In genomic region chr6:107101661-107102413, GRCh38 we compare ENCODE assay signal across 26 cellular contexts. TPM values are rescaled to one million over a fixed set of nuclear protein-coding genes. Genes with fewer than 3 reads are reported as not detected.
DNase-seq lines count a peak whose midpoint lies in the region; TF ChIP-seq lines count a peak whose summit lies in the region.
"Had no signal": no experiment of that assay in that cellular context is flagged by ENCODE, and none has a peak within 500 bp of the region (broad histone marks: within the 10 kb centered on the region; RNA-seq: fewer than 3 reads in every experiment).

No MANE protein-coding gene starts in this region.

- dilution Hi-C loops in mammary epithelial cell (cut with HindIII; ENCODE audit: low sequenced_read_pairs), result loop anchor here (5.0 kb wide), 2 partner anchors 60 to 105 kb away; no protein-coding TSS in a partner anchor

- no peaks in the 10 kb centered on the region for H3K9me3 ChIP-seq in neuronal stem cell (replicated peaks in 1 of 2; ENCODE audit: control insufficient read depth in 2 of 2, insufficient read depth in 1 of 2, low read depth in 1 of 2, low read length in 2 of 2)
- no peaks in the 10 kb centered on the region for H3K9me3 ChIP-seq in mammary epithelial cell (replicated peaks; ENCODE audit: insufficient read depth, low read length)
- H3K9me3 ChIP-seq: HAP-1, MG63, SJSA1, transverse colon had no signal

- H4K8ac ChIP-seq in neuronal stem cell (ENCODE audit: low read depth, low read length), result no peak overlapping the region

- no peaks in the 10 kb centered on the region for H3K27me3 ChIP-seq in neuronal stem cell (ENCODE audit: control insufficient read depth in 3 of 3, insufficient read depth in 3 of 3, low read depth in 1 of 3, low read length in 3 of 3)
- H3K27me3 ChIP-seq in mammary epithelial cell (ENCODE audit: insufficient read depth, low read length), result no peaks in the 10 kb centered on the region
- H3K27me3 ChIP-seq: foreskin keratinocyte, hepatocyte, MG63, SJSA1, transverse colon had no signal

- H3K23ac ChIP-seq in neuronal stem cell (ENCODE audit: low read depth, low read length, poor library complexity), result no peak overlapping the region

- no peak overlapping the region for H2BK120ac ChIP-seq in neuronal stem cell (ENCODE audit: low read depth, low read length)

- peak overlapping the region; percentile 18 to 82 (median 56) for H3K27ac Mint-ChIP-seq in brain
- no peak overlapping the region for H3K27ac Mint-ChIP-seq in chondrocyte (ENCODE audit: unreplicated experiment)
- no peak overlapping the region for H3K27ac Mint-ChIP-seq in mesothelial cell of epicardium
- H3K27ac Mint-ChIP-seq: CD8-positive, alpha-beta memory T cell had no signal

- H3K79me2 ChIP-seq in mammary epithelial cell (ENCODE audit: insufficient read depth, low read length), result no peaks in the 10 kb centered on the region

- BruUV-seq in mammary epithelial cell (replicated peaks; lab: Mats Ljungman, UMichigan), result no TSS peak

- no peak overlapping the region for H3K14ac ChIP-seq in neuronal stem cell (ENCODE audit: low read length)

- peak in 2 of 3 experiments; percentile 14 to 22 for DNase-seq in NCI-H1417 (lab: John Stamatoyannopoulos, UW)
- no peak for DNase-seq in NCI-H1417 treated with DMSO at 0.1 percent for 48 hours (lab: John Stamatoyannopoulos, UW)
- no peak for DNase-seq in neuronal stem cell (ENCODE audit: low spot score)
- DNase-seq in mammary epithelial cell, result no peak
- no peak for DNase-seq in chondrocyte (ENCODE audit: low spot score)
- DNase-seq in mesothelial cell of epicardium (ENCODE audit: low spot score in 2 of 2, unreplicated experiment in 2 of 2), result no peak
- DNase-seq: activated CD4-positive, alpha-beta T cell treated with anti-CD3 and anti-CD28 coated beads, Interleukin-2, amount 50 U/mL, for 48 hours; activated naive CD4-positive, alpha-beta T cell treated with Interleukin-2 at 50 U/mL for 16 hours; AML-193; CD8-positive, alpha-beta memory T cell; cortex of kidney; foreskin keratinocyte; left colon; mesenchymal stem cell; MG63; NCI-H1436 treated with DMSO at 0.1 percent for 48 hours; NCI-H526; stimulated activated CD4-positive, alpha-beta T cell treated with anti-CD3 and anti-CD28 coated beads, Interleukin-2, amount 100 ng/mL, for 24 hours; T-helper 1 cell; transverse colon had no signal

- H2BK5ac ChIP-seq in neuronal stem cell (ENCODE audit: low read length), result no peak overlapping the region

- intact Hi-C loops in mammary epithelial cell (cut with micrococcal nuclease), result no loop called here

- H3K9ac ChIP-seq in neuronal stem cell (ENCODE audit: low read depth, low read length, poor library complexity) (no peak overlapping the region), mammary epithelial cell (ENCODE audit: insufficient read depth, low read length) (no peak overlapping the region)

- no peak overlapping the region for H3K27ac ChIP-seq in neuronal stem cell (replicated peaks; ENCODE audit: low read length)
- H3K27ac ChIP-seq in mammary epithelial cell (ENCODE audit: insufficient read depth, low read depth, low read length), result no peak overlapping the region
- H3K27ac ChIP-seq: foreskin keratinocyte, hepatocyte, SJSA1, transverse colon had no signal

- peaks cover 35% of the 10 kb centered on the region for H3K4me1 Mint-ChIP-seq in brain
- H3K4me1 Mint-ChIP-seq in chondrocyte (ENCODE audit: low read depth), result peaks cover 4% of the 10 kb centered on the region
- peaks cover 8% of the 10 kb centered on the region for H3K4me1 Mint-ChIP-seq in mesothelial cell of epicardium
- H3K4me1 Mint-ChIP-seq: CD8-positive, alpha-beta memory T cell had no signal

- H3K79me1 ChIP-seq in neuronal stem cell (ENCODE audit: low read depth, low read length), result no peaks in the 10 kb centered on the region

- H3K18ac ChIP-seq in neuronal stem cell (ENCODE audit: low read length), result peak overlapping the region; percentile 41

- H3K4ac ChIP-seq in neuronal stem cell (ENCODE audit: low read length), result no peak overlapping the region

- H3K9me3 Mint-ChIP-seq in brain (no peaks in the 10 kb centered on the region), chondrocyte (ENCODE audit: low read depth) (no peaks in the 10 kb centered on the region), mesothelial cell of epicardium (no peaks in the 10 kb centered on the region)
- H3K9me3 Mint-ChIP-seq: CD8-positive, alpha-beta memory T cell had no signal

- WGBS in neuronal stem cell (ENCODE audit: extremely low coverage in 2 of 2, insufficient read length in 2 of 2, insufficient replicate concordance in 1 of 2), 2 donors, result no CpG with 5 or more reads among the region's 9 CpGs
- WGBS in mammary epithelial cell (ENCODE audit: low coverage, missing lambda C conversion rate), result 96% methylated on average over 9 of the region's 9 CpGs

- H2AFZ ChIP-seq in neuronal stem cell (ENCODE audit: low read length) (no peak overlapping the region), mammary epithelial cell (ENCODE audit: low read depth, low read length) (no peak overlapping the region)
- H2AFZ ChIP-seq: hepatocyte had no signal

- TF ChIP-seq RAD21 in Ishikawa (IDR thresholded peaks at IDR 0.05; ENCODE audit: low read depth), result no peak

- H2AK5ac ChIP-seq in neuronal stem cell (ENCODE audit: low read depth, low read length), result no peak overlapping the region

- no peak overlapping the region for H4K91ac ChIP-seq in neuronal stem cell (ENCODE audit: low read depth, low read length, poor library complexity)

- peak overlapping the region in 2 of 5 experiments; percentile 24 to 25 for H3K4me3 Mint-ChIP-seq in brain
- no peak overlapping the region for H3K4me3 Mint-ChIP-seq in chondrocyte (ENCODE audit: unreplicated experiment)
- H3K4me3 Mint-ChIP-seq in mesothelial cell of epicardium, result no peak overlapping the region
- H3K4me3 Mint-ChIP-seq: CD8-positive, alpha-beta memory T cell had no signal

- in situ Hi-C loops in mammary epithelial cell (cut with MboI; ENCODE audit: low sequenced_read_pairs in 2 of 2), result no loop called here

- H3K36me3 ChIP-seq in neuronal stem cell (replicated peaks in 1 of 2; ENCODE audit: control insufficient read depth in 2 of 2, insufficient read depth in 2 of 2, low read length in 2 of 2), result peaks cover 3 to 26% of the 10 kb centered on the region in 2 donors
- no peaks in the 10 kb centered on the region for H3K36me3 ChIP-seq in mammary epithelial cell (ENCODE audit: insufficient read depth, low read length)
- H3K36me3 ChIP-seq: MG63, SJSA1, transverse colon had no signal

- TF ChIP-seq CTCF in brain (conservative IDR thresholded peaks at IDR 0.05), result no peak
- TF ChIP-seq CTCF in mammary epithelial cell (conservative IDR thresholded peaks at IDR 0.05 in 1 of 2, IDR thresholded peaks at IDR 0.05 in 1 of 2; ENCODE audit: extremely low read depth in 1 of 2, insufficient read depth in 1 of 2, low read depth in 1 of 2, low read length in 2 of 2), result no peak
- no peak for TF ChIP-seq CTCF in chondrocyte (IDR thresholded peaks at IDR 0.05)
- TF ChIP-seq CTCF in mesothelial cell of epicardium (IDR thresholded peaks at IDR 0.05; ENCODE audit: unreplicated experiment), result no peak

- H3K4me3 ChIP-seq in neuronal stem cell (ENCODE audit: low read length in 2 of 2) (no peak overlapping the region), mammary epithelial cell (replicated peaks in 1 of 3; ENCODE audit: insufficient read depth in 1 of 3, low read depth in 2 of 3, low read length in 3 of 3) (no peak overlapping the region)
- H3K4me3 ChIP-seq: HAP-1, hepatocyte, K562, MG63, SJSA1, transverse colon had no signal

- H3K36me3 Mint-ChIP-seq in brain (peaks cover 26% of the 10 kb centered on the region), chondrocyte (ENCODE audit: low read depth) (no peaks in the 10 kb centered on the region), mesothelial cell of epicardium (peaks cover 9% of the 10 kb centered on the region)
- H3K36me3 Mint-ChIP-seq: CD8-positive, alpha-beta memory T cell had no signal

- H3K27me3 Mint-ChIP-seq in brain, result no peaks in the 10 kb centered on the region
- H3K27me3 Mint-ChIP-seq in chondrocyte (ENCODE audit: low read depth), result no peaks in the 10 kb centered on the region
- H3K27me3 Mint-ChIP-seq in mesothelial cell of epicardium (ENCODE audit: low read depth), result no peaks in the 10 kb centered on the region
- H3K27me3 Mint-ChIP-seq: CD8-positive, alpha-beta memory T cell had no signal

- no peak overlapping the region for H3K4me2 ChIP-seq in neuronal stem cell (ENCODE audit: insufficient read depth, low read length, poor library complexity, severe bottlenecking)
- H3K4me2 ChIP-seq in mammary epithelial cell (ENCODE audit: insufficient read depth, low read depth, low read length), result no peak overlapping the region
- H3K4me2 ChIP-seq: hepatocyte had no signal

- H3K4me1 ChIP-seq in neuronal stem cell (ENCODE audit: control insufficient read depth in 2 of 2, insufficient read depth in 1 of 2, low read depth in 1 of 2, low read length in 2 of 2) (peaks cover 18 to 27% of the 10 kb centered on the region in 2 donors), mammary epithelial cell (ENCODE audit: insufficient read depth, low read length) (no peaks in the 10 kb centered on the region)
- H3K4me1 ChIP-seq: foreskin keratinocyte, transverse colon had no signal

- no peak overlapping the region for H2BK15ac ChIP-seq in neuronal stem cell (ENCODE audit: low read length)

- no peak for TF ChIP-seq EP300 in Ishikawa (IDR thresholded peaks at IDR 0.05; ENCODE audit: borderline replicate concordance)

- no peak overlapping the region for H2BK12ac ChIP-seq in neuronal stem cell (ENCODE audit: low read length)

- no peaks in the 10 kb centered on the region for H4K20me1 ChIP-seq in mammary epithelial cell (ENCODE audit: insufficient read depth, low read length)

- CTCF ChIA-PET in mammary epithelial cell (lab: Charles Lee; ENCODE audit: low non-redundant PET), result no interaction called here

TF ChIP-seq in Ishikawa, 13 proteins besides CTCF, POLR2A, EP300 and RAD21:
- peak; percentile 40 for TF ChIP-seq TEAD4 (IDR thresholded peaks at IDR 0.05)
- no peak for TF ChIP-seq TCF12 (IDR thresholded peaks at IDR 0.05; ENCODE audit: low read depth)

RNA-seq across cellular contexts. Expression of gene BEND3, which starts 13.5 kb away (rescaled TPM):
- polyA plus RNA-seq in brain (ENCODE audit: insufficient read depth, low read depth, low replicate concordance) (6.2 TPM), mammary epithelial cell (5.4 TPM)
- polyA plus RNA-seq in neuronal stem cell (2013, experiment 1 of 2), result 4.8 TPM
- 5.1 TPM for polyA plus RNA-seq in neuronal stem cell (2013, experiment 2 of 2)
- total RNA-seq in mammary epithelial cell (1 to 10 TPM; 5.6 to 8.2 TPM), chondrocyte (3.1 to 3.9 TPM (median 3.6 TPM) in 3 replicates), mesothelial cell of epicardium (10.3 to 10.5 TPM (median 10.4 TPM) in 3 replicates)
- polyA minus RNA-seq in mammary epithelial cell, result 15.5 TPM

Comparison
In these comparisons a context has a peak if more than half of its experiments do, and no peak if none do; other contexts are left out.
1. DNase-seq: peak in NCI-H1417 (2 of 3); none in NCI-H1417 treated with DMSO at 0.1 percent for 48 hours (single experiment), neuronal stem cell (single experiment), mammary epithelial cell (single experiment), chondrocyte (single experiment) and mesothelial cell of epicardium (0 of 2).
2. H3K27ac Mint-ChIP-seq: peak in brain (5 of 5); none in chondrocyte (single experiment) and mesothelial cell of epicardium (single experiment).